2 cellular contexts compared by ENCODE assay signal in genomic region chr20:62370807-62371587, GRCh38.
TF ChIP-seq lines count a peak whose summit lies in the region.

No MANE protein-coding gene starts in this region.

TF ChIP-seq in WTC11, 78 proteins besides CTCF, POLR2A, EP300 and RAD21:
- TF ChIP-seq ZNF281 (CRISPR knock-in tag; IDR thresholded peaks at IDR 0.05): no peak
- no peak for TF ChIP-seq ARID4B (CRISPR knock-in tag; IDR thresholded peaks at IDR 0.05; ENCODE audit: borderline replicate concordance)
- peak; percentile 14; the same call in 1 of the 2 replicates for TF ChIP-seq GABPB1 (CRISPR knock-in tag; IDR thresholded peaks at IDR 0.05)
- TF ChIP-seq USF1 (CRISPR knock-in tag; IDR thresholded peaks at IDR 0.05): no peak
- no peak for TF ChIP-seq CREB1 (CRISPR knock-in tag; IDR thresholded peaks at IDR 0.05)
- TF ChIP-seq HMGXB4 (CRISPR knock-in tag; IDR thresholded peaks at IDR 0.05): no peak
- TF ChIP-seq FOXP1 (CRISPR knock-in tag; IDR thresholded peaks at IDR 0.05; ENCODE audit: borderline replicate concordance): 0 out of 2 replicates have a peak, but pooled peaks have one; percentile 38
- no peak for TF ChIP-seq EMX1 (CRISPR knock-in tag; IDR thresholded peaks at IDR 0.05)
- TF ChIP-seq KAT7 (CRISPR knock-in tag; IDR thresholded peaks at IDR 0.05; ENCODE audit: borderline replicate concordance): no peak

TF ChIP-seq in HepG2, 621 proteins besides CTCF, POLR2A, EP300 and RAD21 (continues in another document):
- TF ChIP-seq ZNF891 (CRISPR knock-in tag; IDR thresholded peaks at IDR 0.05): peak; percentile 84; the same call in 1 of the 2 replicates
- no peak for TF ChIP-seq ATM (IDR thresholded peaks at IDR 0.05; ENCODE audit: borderline replicate concordance)
- TF ChIP-seq NAIF1 (CRISPR knock-in tag; IDR thresholded peaks at IDR 0.05; ENCODE audit: borderline replicate concordance): no peak
- TF ChIP-seq HNF4A (CRISPR knock-in tag; IDR thresholded peaks at IDR 0.05): peak; percentile 97
- 0 out of 2 replicates have a peak, but pooled peaks have one; percentile 28 for TF ChIP-seq ZNF704 (CRISPR knock-in tag; IDR thresholded peaks at IDR 0.05; ENCODE audit: borderline replicate concordance)
- peak; percentile 92; the same call in 1 of the 2 replicates for TF ChIP-seq ZNF563 (CRISPR knock-in tag; IDR thresholded peaks at IDR 0.05)
- no peak for TF ChIP-seq MBD4 (IDR thresholded peaks at IDR 0.05; ENCODE audit: borderline replicate concordance, low read length)
- no peak for TF ChIP-seq ZNF382 (CRISPR knock-in tag; IDR thresholded peaks at IDR 0.05; ENCODE audit: borderline replicate concordance)
- TF ChIP-seq ZNF674 (CRISPR knock-in tag; IDR thresholded peaks at IDR 0.05; ENCODE audit: low read depth): 0 out of 2 replicates have a peak, but pooled peaks have one; percentile 63
- TF ChIP-seq ZNF451 (CRISPR knock-in tag; IDR thresholded peaks at IDR 0.05): peak; percentile 45; the same call in 1 of the 2 replicates
- TF ChIP-seq ZNF260 (CRISPR knock-in tag; IDR thresholded peaks at IDR 0.05; ENCODE audit: borderline replicate concordance, low read depth): no peak
- TF ChIP-seq ZNF547 (CRISPR knock-in tag; IDR thresholded peaks at IDR 0.05): no peak; the same call in none of the 2 replicates
- no peak for TF ChIP-seq ZNF597 (CRISPR knock-in tag; IDR thresholded peaks at IDR 0.05)
- TF ChIP-seq ZNF432 (CRISPR knock-in tag; IDR thresholded peaks at IDR 0.05; ENCODE audit: borderline replicate concordance): no peak
- no peak; the same call in 1 of the 2 replicates for TF ChIP-seq HMGXB3 (CRISPR knock-in tag; IDR thresholded peaks at IDR 0.05; ENCODE audit: borderline replicate concordance)
- no peak for TF ChIP-seq STAT5B (CRISPR knock-in tag; IDR thresholded peaks at IDR 0.05)
- no peak for TF ChIP-seq FLYWCH1 (CRISPR knock-in tag; IDR thresholded peaks at IDR 0.05)
- TF ChIP-seq RBFOX2 (IDR thresholded peaks at IDR 0.05; ENCODE audit: low read depth, low read length): peak; percentile 74
- peak; percentile 43 for TF ChIP-seq ZNF574 (CRISPR knock-in tag; IDR thresholded peaks at IDR 0.05)
- peak; percentile 91 for TF ChIP-seq ZNF501 (CRISPR knock-in tag; IDR thresholded peaks at IDR 0.05)
- TF ChIP-seq ZNF44 (CRISPR knock-in tag; IDR thresholded peaks at IDR 0.05): peak; percentile 85; the same call in 1 of the 2 replicates
- no peak for TF ChIP-seq USF2 (IDR thresholded peaks at IDR 0.05; ENCODE audit: low read depth, low read length)
- no peak for TF ChIP-seq USF2 (CRISPR knock-in tag; IDR thresholded peaks at IDR 0.05; ENCODE audit: borderline replicate concordance)
- TF ChIP-seq TP53 (CRISPR knock-in tag; conservative IDR thresholded peaks at IDR 0.05): no peak
- TF ChIP-seq ZNF460 (CRISPR knock-in tag; IDR thresholded peaks at IDR 0.05; ENCODE audit: borderline replicate concordance): peak; percentile 64; the same call in 1 of the 2 replicates
- no peak for TF ChIP-seq KDM5A (IDR thresholded peaks at IDR 0.05; ENCODE audit: borderline replicate concordance, low read length)
- TF ChIP-seq POGK (CRISPR knock-in tag; conservative IDR thresholded peaks at IDR 0.05): peak; percentile 83
- TF ChIP-seq E2F2 (CRISPR knock-in tag; IDR thresholded peaks at IDR 0.05; ENCODE audit: borderline replicate concordance): 0 out of 2 replicates have a peak, but pooled peaks have one; percentile 43
- peak; percentile 89 for TF ChIP-seq SNAI1 (CRISPR knock-in tag; IDR thresholded peaks at IDR 0.05; ENCODE audit: borderline replicate concordance)
- peak; percentile 38; the same call in 1 of the 2 replicates for TF ChIP-seq ELF1 (CRISPR knock-in tag; IDR thresholded peaks at IDR 0.05)
- peak; percentile 45; the same call in 1 of the 2 replicates for TF ChIP-seq ZNF782 (CRISPR knock-in tag; IDR thresholded peaks at IDR 0.05; ENCODE audit: borderline replicate concordance)
- no peak; the same call in 1 of the 2 replicates for TF ChIP-seq GPN1 (CRISPR knock-in tag; IDR thresholded peaks at IDR 0.05; ENCODE audit: borderline replicate concordance)
- 0 out of 2 replicates have a peak, but pooled peaks have one; percentile 30 for TF ChIP-seq ZNF724P (CRISPR knock-in tag; IDR thresholded peaks at IDR 0.05; ENCODE audit: borderline replicate concordance)
- peak; percentile 60; the same call in 1 of the 2 replicates for TF ChIP-seq ZXDC (CRISPR knock-in tag; IDR thresholded peaks at IDR 0.05)
- TF ChIP-seq MYNN (CRISPR knock-in tag; IDR thresholded peaks at IDR 0.05; ENCODE audit: low read depth): no peak
